12 cellular contexts compared by ENCODE assay signal in the genomic region with DNA sequence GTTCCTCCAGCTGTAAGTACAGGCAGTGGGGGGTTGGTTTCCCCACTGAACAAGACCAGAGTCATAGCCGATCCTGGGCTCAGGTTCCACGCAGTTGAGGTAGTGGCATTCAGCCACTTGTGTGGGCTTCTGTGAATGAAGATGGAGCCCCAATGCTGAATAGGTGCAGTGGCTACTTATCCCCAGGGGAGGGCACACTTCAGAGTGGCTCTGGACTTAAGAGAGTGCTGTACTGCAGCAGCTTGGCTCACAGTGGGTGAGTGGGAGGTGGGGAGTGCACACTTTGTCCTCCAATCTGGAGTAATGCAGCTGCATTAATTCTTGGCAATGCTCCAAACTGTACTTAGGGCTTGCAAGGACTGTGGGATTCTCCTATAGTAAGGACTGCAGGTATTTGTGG.
DNase-seq lines count a peak whose midpoint lies in the region; ATAC-seq and TF ChIP-seq lines count a peak whose summit lies in the region.
"Had no signal": no experiment of that assay in that cellular context is flagged by ENCODE, and none has a peak within 500 bp of the region (broad histone marks: within the 10 kb centered on the region; RNA-seq: fewer than 3 reads in every experiment).

No MANE protein-coding gene starts in this region.

- H3K27ac ChIP-seq in neural progenitor cell (no peak overlapping the region), left lung (no peak overlapping the region)

- no peak overlapping the region for H2AFZ ChIP-seq in neural progenitor cell (replicated peaks)

- H3K4me3 ChIP-seq in neural progenitor cell: no peak overlapping the region
- H3K4me3 ChIP-seq in left lung: no peak overlapping the region

- POLR2A ChIA-PET in activated CD4-positive, alpha-beta T cell treated with anti-CD3 and anti-CD28 coated beads for 36 hours (lab: Charles Lee): no interaction called here

- H3K4me3 Mint-ChIP-seq in activated CD4-positive, alpha-beta T cell treated with anti-CD3 and anti-CD28 coated beads for 36 hours: no peak overlapping the region
- no peak overlapping the region for H3K4me3 Mint-ChIP-seq in activated CD4-positive, alpha-beta T cell treated with anti-CD3 and anti-CD28 coated beads, Interleukin-2, amount 10 ng/mL, durations not matched to agents 24 days and 14 days
- H3K4me3 Mint-ChIP-seq in neural progenitor cell: no peak overlapping the region
- H3K4me3 Mint-ChIP-seq: activated naive CD4-positive, alpha-beta T cell treated with anti-CD3 and anti-CD28 coated beads, Interleukin-2, amount 10 ng/mL, durations not matched to agents 7 days and 5 days; brain had no signal

- H3K27me3 Mint-ChIP-seq in activated CD4-positive, alpha-beta T cell treated with anti-CD3 and anti-CD28 coated beads for 36 hours: no peaks in the 10 kb centered on the region
- H3K27me3 Mint-ChIP-seq in activated CD4-positive, alpha-beta T cell treated with anti-CD3 and anti-CD28 coated beads, Interleukin-2, amount 10 ng/mL, durations not matched to agents 24 days and 14 days: no peaks in the 10 kb centered on the region
- H3K27me3 Mint-ChIP-seq in neural progenitor cell (ENCODE audit: insufficient read depth, low read depth): peaks cover 4% of the 10 kb centered on the region
- H3K27me3 Mint-ChIP-seq: activated naive CD4-positive, alpha-beta T cell treated with anti-CD3 and anti-CD28 coated beads, Interleukin-2, amount 10 ng/mL, durations not matched to agents 7 days and 5 days had no signal

- H3K9me3 Mint-ChIP-seq in activated CD4-positive, alpha-beta T cell treated with anti-CD3 and anti-CD28 coated beads for 36 hours (ENCODE audit: low read depth): peaks cover 22% of the 10 kb centered on the region
- H3K9me3 Mint-ChIP-seq in activated CD4-positive, alpha-beta T cell treated with anti-CD3 and anti-CD28 coated beads, Interleukin-2, amount 10 ng/mL, durations not matched to agents 24 days and 14 days: peaks cover 21% of the 10 kb centered on the region
- peaks cover 16% of the 10 kb centered on the region for H3K9me3 Mint-ChIP-seq in neural progenitor cell

- no peak overlapping the region for H3K4me2 ChIP-seq in neural progenitor cell

- peak; percentile 56 for TF ChIP-seq CTCF in neural progenitor cell (IDR thresholded peaks at IDR 0.05)
- no peak for TF ChIP-seq CTCF in left lung (IDR thresholded peaks at IDR 0.05)

- peaks cover 25% of the 10 kb centered on the region for H3K36me3 Mint-ChIP-seq in activated CD4-positive, alpha-beta T cell treated with anti-CD3 and anti-CD28 coated beads for 36 hours (ENCODE audit: low read depth)
- H3K36me3 Mint-ChIP-seq in activated CD4-positive, alpha-beta T cell treated with anti-CD3 and anti-CD28 coated beads, Interleukin-2, amount 10 ng/mL, durations not matched to agents 24 days and 14 days (ENCODE audit: low read depth): peaks cover 11% of the 10 kb centered on the region
- peaks cover 12% of the 10 kb centered on the region for H3K36me3 Mint-ChIP-seq in neural progenitor cell

- no peak overlapping the region for H3K27ac Mint-ChIP-seq in activated CD4-positive, alpha-beta T cell treated with anti-CD3 and anti-CD28 coated beads for 36 hours
- H3K27ac Mint-ChIP-seq in activated CD4-positive, alpha-beta T cell treated with anti-CD3 and anti-CD28 coated beads, Interleukin-2, amount 10 ng/mL, durations not matched to agents 24 days and 14 days: no peak overlapping the region
- no peak overlapping the region for H3K27ac Mint-ChIP-seq in neural progenitor cell
- H3K27ac Mint-ChIP-seq: activated naive CD4-positive, alpha-beta T cell treated with anti-CD3 and anti-CD28 coated beads, Interleukin-2, amount 10 ng/mL, durations not matched to agents 7 days and 5 days; brain had no signal

- no peaks in the 10 kb centered on the region for H3K79me2 ChIP-seq in neural progenitor cell (ENCODE audit: low read depth)

- no peak for ATAC-seq in activated CD4-positive, alpha-beta T cell treated with anti-CD3 and anti-CD28 coated beads for 36 hours
- ATAC-seq in HG02798 (IDR thresholded peaks at IDR 0.05; ENCODE audit: poor library complexity, unreplicated experiment) (no peak), left lung (no peak)
- ATAC-seq: SK-N-SH treated with all-trans-retinoic acid at 6 μM for 48 hours had no signal

- no peaks in the 10 kb centered on the region for H3K4me1 ChIP-seq in neural progenitor cell
- no peaks in the 10 kb centered on the region for H3K4me1 ChIP-seq in left lung

- H3K9me3 ChIP-seq in neural progenitor cell (ENCODE audit: low read depth) (no peaks in the 10 kb centered on the region), left lung (peaks cover 0 to 26% of the 10 kb centered on the region in 2 donors)

- intact Hi-C loops in activated CD4-positive, alpha-beta T cell treated with anti-CD3 and anti-CD28 coated beads for 36 hours (cut with DNase I, micrococcal nuclease): no loop called here
- intact Hi-C loops in activated CD4-positive, alpha-beta T cell treated with anti-CD3 and anti-CD28 coated beads, Interleukin-2, amount 10 ng/mL, durations not matched to agents 24 days and 14 days (cut with micrococcal nuclease): no loop called here
- intact Hi-C loops in left lung (cut with DNase I): no loop called here

- H3K36me3 ChIP-seq in neural progenitor cell (no peaks in the 10 kb centered on the region), left lung (no peaks in the 10 kb centered on the region)

- CTCF ChIA-PET in activated CD4-positive, alpha-beta T cell treated with anti-CD3 and anti-CD28 coated beads for 36 hours (lab: Charles Lee): no interaction called here

- peaks cover 5% of the 10 kb centered on the region for H3K4me1 Mint-ChIP-seq in activated CD4-positive, alpha-beta T cell treated with anti-CD3 and anti-CD28 coated beads for 36 hours
- peaks cover 6% of the 10 kb centered on the region for H3K4me1 Mint-ChIP-seq in activated CD4-positive, alpha-beta T cell treated with anti-CD3 and anti-CD28 coated beads, Interleukin-2, amount 10 ng/mL, durations not matched to agents 24 days and 14 days
- H3K4me1 Mint-ChIP-seq in neural progenitor cell: no peaks in the 10 kb centered on the region
- H3K4me1 Mint-ChIP-seq: brain had no signal

- H3K9ac ChIP-seq in neural progenitor cell: no peak overlapping the region

- no peaks in the 10 kb centered on the region for H4K20me1 ChIP-seq in neural progenitor cell (ENCODE audit: low read depth)

- H3K27me3 ChIP-seq in neural progenitor cell (no peaks in the 10 kb centered on the region), left lung (no peaks in the 10 kb centered on the region)

- peak; percentile 7 for DNase-seq in activated CD4-positive, alpha-beta T cell treated with anti-CD3 and anti-CD28 coated beads for 36 hours
- no peak for DNase-seq in activated CD4-positive, alpha-beta T cell treated with anti-CD3 and anti-CD28 coated beads, Interleukin-2, amount 10 ng/mL, durations not matched to agents 24 days and 14 days
- DNase-seq in HuH-7 (ENCODE audit: low spot score) (peak; percentile 21), SK-N-DZ (ENCODE audit: low spot score) (peak; percentile 32), neural progenitor cell (ENCODE audit: low spot score) (peak; percentile 54), left lung (no peak), superior temporal gyrus (ENCODE audit: extremely low spot score) (no peak)
- DNase-seq: activated naive CD4-positive, alpha-beta T cell treated with anti-CD3 and anti-CD28 coated beads, Interleukin-2, amount 10 ng/mL, durations not matched to agents 7 days and 5 days; NCI-H1694 treated with DMSO at 0.1 percent for 48 hours had no signal

- H3F3A ChIP-seq in neural progenitor cell (ENCODE audit: low read depth): no peaks in the 10 kb centered on the region

Comparison
In these comparisons a context has a peak if more than half of its experiments do, and no peak if none do; other contexts are left out.
1. DNase-seq: peak in activated CD4-positive, alpha-beta T cell treated with anti-CD3 and anti-CD28 coated beads for 36 hours (single experiment), HuH-7 (single experiment), SK-N-DZ (single experiment) and neural progenitor cell (single experiment); none in activated CD4-positive, alpha-beta T cell treated with anti-CD3 and anti-CD28 coated beads, Interleukin-2, amount 10 ng/mL, durations not matched to agents 24 days and 14 days (single experiment), left lung (0 of 2) and superior temporal gyrus (single experiment).